Comparison of ENCODE assay signal across 24 cellular contexts in the genomic region with DNA sequence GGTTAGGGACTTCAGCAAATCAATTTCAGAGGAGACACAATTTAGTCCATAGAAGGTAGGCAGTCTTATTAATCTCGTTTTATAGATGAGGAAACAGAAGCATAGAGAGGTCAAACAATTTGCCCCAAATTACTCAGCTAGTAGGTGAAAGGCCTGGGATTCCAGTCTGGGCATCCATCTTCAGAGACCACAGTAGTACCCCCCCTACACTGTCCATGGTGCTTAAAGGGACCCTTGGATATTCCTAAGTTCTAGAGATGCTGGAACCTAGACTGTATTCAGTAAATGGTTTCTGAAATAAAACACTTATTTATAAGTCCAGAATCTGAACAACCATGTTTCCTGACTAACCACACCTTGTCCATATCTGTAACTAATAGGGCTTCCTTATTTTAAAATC.
"Had no signal": no experiment of that assay in that cellular context is flagged by ENCODE, and none has a peak within 500 bp of the region (broad histone marks: within the 10 kb centered on the region; RNA-seq: fewer than 3 reads in every experiment).

No MANE protein-coding gene starts in this region.

- H3K27me3 ChIP-seq: SJSA1 had no signal

- H3K4me1 ChIP-seq: SJSA1 had no signal

- H3K4me2 ChIP-seq: KMS-11 had no signal

- ATAC-seq: HepG2, K562 had no signal

- FAIRE-seq: HepG2, K562, RCC 7860 had no signal

- H3K9ac ChIP-seq: KMS-11 had no signal

- H3K27ac ChIP-seq: KMS-11, SJSA1, SK-N-MC had no signal

- H3K9me3 ChIP-seq: SJSA1 had no signal

- H3K36me3 ChIP-seq: SJSA1 had no signal

- H3K4me3 ChIP-seq: K562, SJSA1, SK-N-MC had no signal

- DNase-seq: IMR-90, Kasumi-1, MM.1S, NCI-H1092 treated with DMSO at 0.1 percent for 48 hours, NCI-H1436, NCI-H187, NCI-H2029, NCI-H2081 treated with DMSO at 0.1 percent for 48 hours, NCI-H2171, NCI-H226, NCI-H446, NCI-H510A, NCI-H69, NCI-H774, Right ventricle myocardium superior, RPMI8226, SIG-M5, T-helper 1 cell had no signal
